30 cellular contexts compared by ENCODE assay signal in genomic region chr18:44041553-44042418, GRCh38.
DNase-seq lines count a peak whose midpoint lies in the region; ATAC-seq, FAIRE-seq and TF ChIP-seq lines count a peak whose summit lies in the region.
"Had no signal": no experiment of that assay in that cellular context is flagged by ENCODE, and none has a peak within 500 bp of the region (broad histone marks: within the 10 kb centered on the region; RNA-seq: fewer than 3 reads in every experiment).

No MANE protein-coding gene starts in this region.

- H3K9me3 ChIP-seq in right cardiac atrium (ENCODE audit: control insufficient read depth, low read length) = no peaks in the 10 kb centered on the region
- H3K9me3 ChIP-seq in H1 (ENCODE audit: insufficient read depth in 2 of 2, low read depth in 1 of 2, low read length in 1 of 2) = no peaks in the 10 kb centered on the region
- H3K9me3 ChIP-seq: BE2C had no signal

- H3K9me3 Mint-ChIP-seq in activated naive CD8-positive, alpha-beta T cell treated with anti-CD3 and anti-CD28 coated beads, Interleukin-2, amount 50 U/mL, for 24 hours = peaks cover 4% of the 10 kb centered on the region

- H2BK12ac ChIP-seq in H1 (ENCODE audit: low read depth, low read length) = peak overlapping the region; percentile 85; the same call in 1 of the 2 replicates

- H4K91ac ChIP-seq in H1 (replicated peaks; ENCODE audit: insufficient read length, low read length) = no peak overlapping the region

- H3K4ac ChIP-seq in H1 (replicated peaks; ENCODE audit: insufficient read length, low read depth, low read length) = no peak overlapping the region

- H4K8ac ChIP-seq in H1 (ENCODE audit: extremely low read depth, insufficient read depth, low read length) = no peak overlapping the region

- H2BK120ac ChIP-seq in H1 (replicated peaks; ENCODE audit: low read depth, low read length) = no peak overlapping the region

- no peaks in the 10 kb centered on the region for H3K4me1 ChIP-seq in right cardiac atrium (ENCODE audit: control insufficient read depth, insufficient read depth, low read length)
- peaks cover 0 to 3% (median 3%) of the 10 kb centered on the region in 4 experiments; a peak in 6 of 7 replicates for H3K4me1 ChIP-seq in H1 (replicated peaks in 1 of 4; ENCODE audit: control insufficient read depth in 3 of 4, insufficient read depth in 4 of 4, low read length in 3 of 4)
- H3K4me1 ChIP-seq: BE2C had no signal

- no peak overlapping the region for H3K4me3 Mint-ChIP-seq in activated naive CD8-positive, alpha-beta T cell treated with anti-CD3 and anti-CD28 coated beads, Interleukin-2, amount 50 U/mL, for 24 hours
- H3K4me3 Mint-ChIP-seq: CD14-positive monocyte; CD8-positive, alpha-beta memory T cell; IgD-negative memory B cell had no signal

- no peak overlapping the region for H3K56ac ChIP-seq in H1 (replicated peaks; ENCODE audit: insufficient read length, low read depth, low read length)

- no peaks in the 10 kb centered on the region for H3K23me2 ChIP-seq in H1 (ENCODE audit: low read depth, low read length)

- H3K4me3 ChIP-seq in right cardiac atrium (ENCODE audit: low read length) (no peak overlapping the region), H1 (ENCODE audit: extremely low read depth in 1 of 4, insufficient read depth in 2 of 4, low read depth in 3 of 4, low read length in 4 of 4) (peak overlapping the region in 2 of 4 experiments; percentile 2 to 39; a peak in 2 of 8 replicates)
- H3K4me3 ChIP-seq: GM23248 had no signal

- H3K27ac ChIP-seq in right cardiac atrium (ENCODE audit: low read length) = no peak overlapping the region
- H3K27ac ChIP-seq in H1 (ENCODE audit: low read depth, low read length) = no peak overlapping the region
- H3K27ac ChIP-seq: GM23248, KMS-11 had no signal

- no peak for TF ChIP-seq POLR2A in H1 (IDR thresholded peaks at IDR 0.05; ENCODE audit: control extremely low read depth in 1 of 2, low read depth in 2 of 2, low read length in 2 of 2)

- H3K27me3 ChIP-seq in right cardiac atrium (ENCODE audit: control insufficient read depth, insufficient read depth) = no peaks in the 10 kb centered on the region
- no peaks in the 10 kb centered on the region for H3K27me3 ChIP-seq in H1 (replicated peaks in 1 of 4; ENCODE audit: control insufficient read depth in 3 of 4, extremely low read depth in 1 of 4, insufficient read depth in 3 of 4, low read length in 3 of 4)
- H3K27me3 ChIP-seq: BE2C had no signal

- no peak overlapping the region for H4K5ac ChIP-seq in H1 (ENCODE audit: insufficient read length, low read depth, low read length)

- intact Hi-C loops in Right ventricle myocardium inferior (cut with DNase I) = no loop called here
- intact Hi-C loops in right cardiac atrium (cut with DNase I) = no loop called here

- H3K4me1 Mint-ChIP-seq in activated naive CD8-positive, alpha-beta T cell treated with anti-CD3 and anti-CD28 coated beads, Interleukin-2, amount 50 U/mL, for 24 hours = no peaks in the 10 kb centered on the region
- H3K4me1 Mint-ChIP-seq: CD14-positive monocyte; CD8-positive, alpha-beta memory T cell; IgD-negative memory B cell had no signal

- H3K27ac Mint-ChIP-seq in activated naive CD8-positive, alpha-beta T cell treated with anti-CD3 and anti-CD28 coated beads, Interleukin-2, amount 50 U/mL, for 24 hours = no peak overlapping the region
- H3K27ac Mint-ChIP-seq: CD14-positive monocyte; CD8-positive, alpha-beta memory T cell; IgD-negative memory B cell had no signal

- H3K79me1 ChIP-seq in H1 (ENCODE audit: low read depth, low read length) = no peaks in the 10 kb centered on the region

- peak overlapping the region; percentile 72; the same call in 1 of the 2 replicates for H2BK5ac ChIP-seq in H1 (ENCODE audit: low read depth, low read length)

- no peaks in the 10 kb centered on the region for H3K36me3 Mint-ChIP-seq in activated naive CD8-positive, alpha-beta T cell treated with anti-CD3 and anti-CD28 coated beads, Interleukin-2, amount 50 U/mL, for 24 hours (ENCODE audit: low read depth)
- H3K36me3 Mint-ChIP-seq: CD14-positive monocyte; CD8-positive, alpha-beta memory T cell; IgD-negative memory B cell had no signal

- no peak overlapping the region for H2AK5ac ChIP-seq in H1 (ENCODE audit: low read depth, low read length)

- no peaks in the 10 kb centered on the region for H3K36me3 ChIP-seq in H1 (ENCODE audit: control insufficient read depth in 2 of 4, insufficient read depth in 4 of 4, low read length in 3 of 4)
- H3K36me3 ChIP-seq: BE2C had no signal

- no peaks in the 10 kb centered on the region for H3K79me2 ChIP-seq in H1 (ENCODE audit: control insufficient read depth in 1 of 2, insufficient read depth in 2 of 2, low read length in 2 of 2)

- H3K27me3 Mint-ChIP-seq in activated naive CD8-positive, alpha-beta T cell treated with anti-CD3 and anti-CD28 coated beads, Interleukin-2, amount 50 U/mL, for 24 hours = no peaks in the 10 kb centered on the region
- H3K27me3 Mint-ChIP-seq: CD8-positive, alpha-beta memory T cell had no signal

- H3K4me2 ChIP-seq in H1 (ENCODE audit: insufficient read depth in 1 of 2, low read depth in 2 of 2, low read length in 2 of 2) = peak overlapping the region; percentile 55 to 88
- H3K4me2 ChIP-seq: KMS-11 had no signal

- POLR2A ChIA-PET in H1 (lab: Charles Lee; ENCODE audit: partially characterized antibody) = no interaction called here

- H3K18ac ChIP-seq in H1 (ENCODE audit: extremely low read depth, low read length) = no peak overlapping the region

- no peak for TF ChIP-seq CTCF in H1 (IDR thresholded peaks at IDR 0.05; ENCODE audit: control extremely low read depth in 1 of 3, insufficient read depth in 1 of 3, low read depth in 1 of 3, low read length in 3 of 3)

- H3K14ac ChIP-seq in H1 (ENCODE audit: insufficient read length) = no peak overlapping the region

- no peak overlapping the region for H2BK15ac ChIP-seq in H1 (ENCODE audit: low read length)

- ATAC-seq in Right ventricle myocardium inferior = no peak
- no peak for ATAC-seq in right cardiac atrium
- no peak for ATAC-seq in activated naive CD8-positive, alpha-beta T cell treated with anti-CD3 and anti-CD28 coated beads, Interleukin-2, amount 50 U/mL, for 24 hours

- no peaks in the 10 kb centered on the region for H4K20me1 ChIP-seq in H1 (replicated peaks in 1 of 2; ENCODE audit: control insufficient read depth in 1 of 2, insufficient read depth in 2 of 2, low read length in 2 of 2)

- no peak overlapping the region for H2BK20ac ChIP-seq in H1 (ENCODE audit: low read length)

- no peak for FAIRE-seq in H1 (lab: Jason Lieb, UNC)
- FAIRE-seq: GM12891, HTR-8/SVneo had no signal

- H3K9ac ChIP-seq in H1 (replicated peaks in 1 of 4; ENCODE audit: extremely low read depth in 1 of 4, low read depth in 3 of 4, low read length in 3 of 4) = no peak overlapping the region
- H3K9ac ChIP-seq: GM23248, KMS-11 had no signal

- DNase-seq in Right ventricle myocardium inferior (ENCODE audit: missing footprints) (peak; percentile 33), right cardiac atrium (no peak), H1 (ENCODE audit: low read depth in 1 of 2, low spot score in 2 of 2) (no peak), iPS-NIHi7 (ENCODE audit: extremely low spot score) (peak; percentile 28), retina (peak; percentile 52), NOMO-1 treated with DMSO at 0.1 percent for 48 hours (lab: John Stamatoyannopoulos, UW; ENCODE audit: unreplicated experiment) (no peak), NCI-H1436 (lab: John Stamatoyannopoulos, UW) (no peak)
- DNase-seq in activated naive CD8-positive, alpha-beta T cell treated with anti-CD3 and anti-CD28 coated beads, Interleukin-2, amount 50 U/mL, for 24 hours = no peak
- DNase-seq: 8988T; ACHN; BE2C; CD8-positive, alpha-beta memory T cell; DMS 273 treated with DMSO at 0.1 percent for 48 hours; DMS79 treated with DMSO at 0.1 percent for 48 hours; GF-D8; GM23248; HCEC 1CT; MM.1S; NCI-H1694; NCI-H2081; NCI-H345; NCI-H510A treated with DMSO at 0.1 percent for 48 hours; NK-92 treated with Interleukin-12 subunit alpha and Interleukin-12 subunit beta, amount 100 ng/mL, for 24 hours; RPMI8226; SHP77 had no signal

- TF ChIP-seq EP300 in H1 (IDR thresholded peaks at IDR 0.05; ENCODE audit: borderline replicate concordance in 1 of 2, low read depth in 2 of 2, low read length in 2 of 2) = no peak

- WGBS in right cardiac atrium = 72% methylated on average over 7 of the region's 7 CpGs
- 39% methylated on average over 7 of the region's 7 CpGs; no CpG with 5 or more reads in 1 of the 2 experiments for WGBS in H1 (ENCODE audit: extremely low coverage in 1 of 2, insufficient coverage in 1 of 2, insufficient read length in 1 of 2, insufficient replicate concordance in 2 of 2, low coverage in 1 of 2, low lambda C conversion rate in 2 of 2, missing lambda C conversion rate in 1 of 2), 2 experiments

- CTCF ChIA-PET in H1 (lab: Charles Lee; ENCODE audit: partially characterized antibody) = no interaction called here

- no peak overlapping the region for H2AFZ ChIP-seq in H1 (ENCODE audit: low read length)
- H2AFZ ChIP-seq: GM23248 had no signal

- no peak for TF ChIP-seq RAD21 in H1 (IDR thresholded peaks at IDR 0.05 in 1 of 2, conservative IDR thresholded peaks at IDR 0.05 in 1 of 2; ENCODE audit: low read depth in 2 of 2, low read length in 2 of 2)

- no peak overlapping the region for H3K23ac ChIP-seq in H1 (ENCODE audit: insufficient read length)

TF ChIP-seq in H1, 55 proteins besides CTCF, POLR2A, EP300 and RAD21:
- no peak for TF ChIP-seq RNF2 (IDR thresholded peaks at IDR 0.05; ENCODE audit: borderline replicate concordance, low read depth, low read length, missing control alignments, poor library complexity, severe bottlenecking)
- peak; percentile 20 for TF ChIP-seq ASH2L (IDR thresholded peaks at IDR 0.05; ENCODE audit: low read length)
- TF ChIP-seq CTBP2 (IDR thresholded peaks at IDR 0.05; ENCODE audit: borderline replicate concordance, insufficient read depth, insufficient read length, low read length) = no peak
- TF ChIP-seq E2F6 (IDR thresholded peaks at IDR 0.05) = peak; percentile 83
- TF ChIP-seq YY1 (IDR thresholded peaks at IDR 0.05; ENCODE audit: low read depth, low read length) = no peak
- TF ChIP-seq MAX (IDR thresholded peaks at IDR 0.05) = peak; percentile 59; the same call in 1 of the 2 replicates

Comparison
In these comparisons a context has a peak if more than half of its experiments do, and no peak if none do; other contexts are left out.
1. DNase-seq: peak in Right ventricle myocardium inferior (single experiment), iPS-NIHi7 (single experiment) and retina (single experiment); none in right cardiac atrium (0 of 3), H1 (0 of 2), NOMO-1 treated with DMSO at 0.1 percent for 48 hours (single experiment), NCI-H1436 (single experiment) and activated naive CD8-positive, alpha-beta T cell treated with anti-CD3 and anti-CD28 coated beads, Interleukin-2, amount 50 U/mL, for 24 hours (single experiment).